ENCODE assay signal across 27 cellular contexts in the genomic region with DNA sequence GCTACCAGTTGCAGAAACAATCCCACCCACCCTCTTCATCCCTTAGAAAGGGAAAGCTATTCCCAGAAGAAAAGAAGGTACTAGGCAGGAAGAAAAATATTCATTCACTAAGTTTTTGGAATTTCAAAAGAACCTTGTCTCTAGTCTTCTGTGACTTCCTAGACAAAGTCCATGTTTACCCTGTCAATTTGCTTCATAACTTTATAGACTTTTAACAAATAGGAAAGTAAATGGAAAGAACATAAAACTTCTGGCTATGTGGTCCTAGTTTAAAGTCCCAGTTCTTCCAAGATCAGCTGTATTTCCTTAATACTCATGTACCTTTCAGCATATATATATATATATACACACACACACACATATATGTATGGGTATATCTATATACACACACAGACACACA.
"Had no signal": no experiment of that assay in that cellular context is flagged by ENCODE, and none has a peak within 500 bp of the region (broad histone marks: within the 10 kb centered on the region; RNA-seq: fewer than 3 reads in every experiment).

No MANE protein-coding gene starts in this region.

- H3K4me3 Mint-ChIP-seq: immature natural killer cell; mesothelial cell of epicardium; naive thymus-derived CD8-positive, alpha-beta T cell; nephron; neural crest cell; stimulated activated effector memory CD8-positive, alpha-beta T cell treated with anti-CD3 and anti-CD28 coated beads, Interleukin-12 subunit alpha, Interleukin-12 subunit beta, amount 100 ng/mL, for 72 hours; stimulated activated naive CD8-positive, alpha-beta T cell treated with anti-CD3 and anti-CD28 coated beads, Interleukin-15, Interleukin-2, amounts not matched to agents 100 ng/mL and 50 ng/mL, for 24 hours had no signal

- H3K4me3 ChIP-seq: left ventricle myocardium inferior, lung, pancreas, prostate gland, skin epidermis, spleen, suprapubic skin, thoracic aorta, tibial artery, upper lobe of left lung, vagina had no signal

- H3K27me3 Mint-ChIP-seq: stimulated activated naive CD8-positive, alpha-beta T cell treated with anti-CD3 and anti-CD28 coated beads, Interleukin-15, Interleukin-2, amounts not matched to agents 100 ng/mL and 50 ng/mL, for 24 hours had no signal

- H3K4me1 Mint-ChIP-seq: immature natural killer cell; mesothelial cell of epicardium; naive thymus-derived CD8-positive, alpha-beta T cell; nephron; stimulated activated effector memory CD8-positive, alpha-beta T cell treated with anti-CD3 and anti-CD28 coated beads, Interleukin-12 subunit alpha, Interleukin-12 subunit beta, amount 100 ng/mL, for 72 hours had no signal

- H3K27ac Mint-ChIP-seq: immature natural killer cell; mesothelial cell of epicardium; naive thymus-derived CD8-positive, alpha-beta T cell; nephron; stimulated activated effector memory CD8-positive, alpha-beta T cell treated with anti-CD3 and anti-CD28 coated beads, Interleukin-12 subunit alpha, Interleukin-12 subunit beta, amount 100 ng/mL, for 72 hours; stimulated activated naive CD8-positive, alpha-beta T cell treated with anti-CD3 and anti-CD28 coated beads, Interleukin-15, Interleukin-2, amounts not matched to agents 100 ng/mL and 50 ng/mL, for 24 hours had no signal

- DNase-seq: hypothalamus; immature natural killer cell; kidney; left ventricle myocardium inferior; mesendoderm; naive thymus-derived CD8-positive, alpha-beta T cell; pancreas; posterior cingulate gyrus; retina; right cardiac atrium; spleen; stimulated activated CD4-positive, alpha-beta T cell treated with anti-CD3 and anti-CD28 coated beads, Interleukin-4, amount 100 ng/mL, for 24 hours; stimulated activated naive CD4-positive, alpha-beta T cell; tibial artery; upper lobe of left lung had no signal

- H3K36me3 ChIP-seq: left ventricle myocardium inferior, pancreas, prostate gland, spleen, suprapubic skin, thoracic aorta, tibial artery, upper lobe of left lung, vagina had no signal

- H3K4me1 ChIP-seq: left ventricle myocardium inferior, pancreas, prostate gland, spleen, suprapubic skin, tibial artery, upper lobe of left lung, vagina had no signal

- H3K36me3 Mint-ChIP-seq: immature natural killer cell; mesothelial cell of epicardium; naive thymus-derived CD8-positive, alpha-beta T cell; stimulated activated effector memory CD8-positive, alpha-beta T cell treated with anti-CD3 and anti-CD28 coated beads, Interleukin-12 subunit alpha, Interleukin-12 subunit beta, amount 100 ng/mL, for 72 hours had no signal

- H3K27ac ChIP-seq: left ventricle myocardium inferior, pancreas, prostate gland, skin epidermis, spleen, suprapubic skin, thoracic aorta, tibial artery, upper lobe of left lung, vagina had no signal

- ATAC-seq: naive thymus-derived CD8-positive, alpha-beta T cell; right cardiac atrium; sciatic nerve; stimulated activated effector memory CD8-positive, alpha-beta T cell treated with anti-CD3 and anti-CD28 coated beads, Interleukin-12 subunit alpha, Interleukin-12 subunit beta, amount 100 ng/mL, for 72 hours had no signal

- H3K9me3 Mint-ChIP-seq: mesothelial cell of epicardium, nephron, neural crest cell had no signal

- H3K9me3 ChIP-seq: left ventricle myocardium inferior, pancreas, prostate gland, spleen, suprapubic skin, thoracic aorta, tibial artery, upper lobe of left lung, vagina had no signal

- H3K27me3 ChIP-seq: pancreas, spleen, suprapubic skin, tibial artery, upper lobe of left lung, vagina had no signal
